ENCODE assay signal across 10 cellular contexts in the genomic region with DNA sequence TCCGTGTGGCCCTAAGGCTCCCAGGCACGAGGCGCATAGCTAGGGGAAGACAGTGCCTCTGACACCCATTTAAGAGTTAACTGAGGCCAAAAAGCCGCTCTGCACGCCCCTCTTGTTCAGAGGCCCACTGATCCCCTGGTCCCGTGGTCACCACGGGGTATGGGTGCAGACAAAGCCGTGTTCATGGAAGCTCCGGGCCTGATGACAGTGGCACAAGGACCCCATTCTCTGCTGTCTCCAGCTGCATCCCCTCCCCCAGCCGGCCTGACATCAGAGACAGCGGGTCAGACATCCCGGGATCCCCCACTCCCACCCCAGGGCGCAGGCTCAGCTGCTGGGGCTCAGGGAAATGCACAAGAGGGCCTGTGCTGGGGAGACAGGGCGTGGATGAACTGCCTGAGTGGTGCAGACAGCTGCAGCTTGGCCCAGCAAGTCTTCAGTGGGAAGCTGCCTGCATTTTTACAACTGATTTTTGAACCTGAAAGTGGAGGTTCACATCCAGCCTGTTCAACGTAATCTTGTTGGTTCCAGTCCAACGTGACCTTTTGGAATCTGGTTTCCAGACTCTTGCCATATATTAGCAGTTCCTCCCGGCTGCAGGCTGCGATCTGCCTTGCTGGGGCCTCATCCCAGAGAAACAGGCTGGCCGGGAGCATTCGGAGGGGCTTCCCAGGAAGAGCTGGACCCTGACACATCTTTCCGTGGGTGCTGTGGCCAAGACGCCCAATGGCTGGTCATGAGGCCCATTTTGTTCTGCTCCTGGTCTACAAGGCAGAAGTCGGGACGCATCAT. TPM values are rescaled to one million over a fixed set of nuclear protein-coding genes. Genes with fewer than 3 reads are reported as not detected.
DNase-seq lines count a peak whose midpoint lies in the region; ATAC-seq and TF ChIP-seq lines count a peak whose summit lies in the region.
"Had no signal": no experiment of that assay in that cellular context is flagged by ENCODE, and none has a peak within 500 bp of the region (broad histone marks: within the 10 kb centered on the region; RNA-seq: fewer than 3 reads in every experiment).

No MANE protein-coding gene starts in this region.

- peaks cover 33% of the 10 kb centered on the region for H3K27me3 ChIP-seq in CD8-positive, alpha-beta T cell (ENCODE audit: insufficient read depth, low read length)
- H3K27me3 ChIP-seq in hepatocyte: no peaks in the 10 kb centered on the region

- no peak for ATAC-seq in CD8-positive, alpha-beta T cell
- ATAC-seq in HG02798 (IDR thresholded peaks at IDR 0.05; ENCODE audit: poor library complexity, unreplicated experiment) (no peak), HG03521 (IDR thresholded peaks at IDR 0.05; ENCODE audit: unreplicated experiment) (no peak), HG03280 (IDR thresholded peaks at IDR 0.05; ENCODE audit: unreplicated experiment) (no peak)

- no peaks in the 10 kb centered on the region for H3K4me1 Mint-ChIP-seq in CD8-positive, alpha-beta T cell (ENCODE audit: low read depth)
- H3K4me1 Mint-ChIP-seq in activated T-helper 2 cell treated with anti-CD3 and anti-CD28 coated beads, Interferon-gamma antibody, Interleukin-2, Interleukin-4, amounts not matched to agents 10 μg/mL and 5 μg/mL and 100 μg/mL, durations not matched to agents 14 hours and 24 hours and 36 hours (ENCODE audit: low read depth): peaks cover 6% of the 10 kb centered on the region

- no peaks in the 10 kb centered on the region for H3K36me3 Mint-ChIP-seq in CD8-positive, alpha-beta T cell
- H3K36me3 Mint-ChIP-seq in activated T-helper 2 cell treated with anti-CD3 and anti-CD28 coated beads, Interferon-gamma antibody, Interleukin-2, Interleukin-4, amounts not matched to agents 10 μg/mL and 5 μg/mL and 100 μg/mL, durations not matched to agents 14 hours and 24 hours and 36 hours (ENCODE audit: low read depth): no peaks in the 10 kb centered on the region

- 68% methylated on average over 24 of the region's 24 CpGs for WGBS in hepatocyte (ENCODE audit: low lambda C conversion rate, missing lambda C conversion rate)

- H3K27ac Mint-ChIP-seq in CD8-positive, alpha-beta T cell: no peak overlapping the region
- no peak overlapping the region for H3K27ac Mint-ChIP-seq in activated T-helper 2 cell treated with anti-CD3 and anti-CD28 coated beads, Interferon-gamma antibody, Interleukin-2, Interleukin-4, amounts not matched to agents 10 μg/mL and 5 μg/mL and 100 μg/mL, durations not matched to agents 14 hours and 24 hours and 36 hours

- CTCF ChIA-PET in CD8-positive, alpha-beta T cell (lab: Charles Lee): interaction anchor here (0.9 kb wide), 1 partner anchor 15 kb away, joined by 3 read pairs; no protein-coding TSS in a partner anchor

- H3K79me2 ChIP-seq in hepatocyte: peaks cover 32% of the 10 kb centered on the region

- H3K9me3 ChIP-seq in CD8-positive, alpha-beta T cell (ENCODE audit: low read length): no peaks in the 10 kb centered on the region
- no peaks in the 10 kb centered on the region for H3K9me3 ChIP-seq in hepatocyte (ENCODE audit: low read depth)

- TF ChIP-seq CTCF in CD8-positive, alpha-beta T cell (IDR thresholded peaks at IDR 0.05): no peak
- TF ChIP-seq CTCF in hepatocyte (IDR thresholded peaks at IDR 0.05; ENCODE audit: poor library complexity): no peak

- H3K27me3 Mint-ChIP-seq in CD8-positive, alpha-beta T cell (ENCODE audit: low read depth): peaks cover 33% of the 10 kb centered on the region
- H3K27me3 Mint-ChIP-seq in activated T-helper 2 cell treated with anti-CD3 and anti-CD28 coated beads, Interferon-gamma antibody, Interleukin-2, Interleukin-4, amounts not matched to agents 10 μg/mL and 5 μg/mL and 100 μg/mL, durations not matched to agents 14 hours and 24 hours and 36 hours (ENCODE audit: low read depth): peaks cover 32% of the 10 kb centered on the region

- H2AFZ ChIP-seq in hepatocyte: no peak overlapping the region

- no peak overlapping the region for H3K27ac ChIP-seq in CD8-positive, alpha-beta T cell (ENCODE audit: low read depth, low read length)
- peak overlapping the region; percentile 99 for H3K27ac ChIP-seq in hepatocyte
- H3K27ac ChIP-seq: epithelial cell of prostate had no signal

- peaks cover 6% of the 10 kb centered on the region for H3K4me1 ChIP-seq in CD8-positive, alpha-beta T cell (ENCODE audit: insufficient read depth, low read length)
- peaks cover 47% of the 10 kb centered on the region for H3K4me1 ChIP-seq in hepatocyte (ENCODE audit: insufficient read depth)

- no peaks in the 10 kb centered on the region for H3K36me3 ChIP-seq in CD8-positive, alpha-beta T cell (ENCODE audit: insufficient read depth, low read length)
- no peaks in the 10 kb centered on the region for H3K36me3 ChIP-seq in hepatocyte (replicated peaks; ENCODE audit: insufficient read depth, low read depth)

- no peaks in the 10 kb centered on the region for H3K9me3 Mint-ChIP-seq in CD8-positive, alpha-beta T cell
- no peaks in the 10 kb centered on the region for H3K9me3 Mint-ChIP-seq in activated T-helper 2 cell treated with anti-CD3 and anti-CD28 coated beads, Interferon-gamma antibody, Interleukin-2, Interleukin-4, amounts not matched to agents 10 μg/mL and 5 μg/mL and 100 μg/mL, durations not matched to agents 14 hours and 24 hours and 36 hours

- peak overlapping the region; percentile 97 for H3K4me2 ChIP-seq in hepatocyte

- intact Hi-C loops in CD8-positive, alpha-beta T cell (cut with DNase I, micrococcal nuclease): no loop called here
- intact Hi-C loops in activated T-helper 2 cell treated with anti-CD3 and anti-CD28 coated beads, Interferon-gamma antibody, Interleukin-2, Interleukin-4, amounts not matched to agents 10 μg/mL and 5 μg/mL and 100 μg/mL, durations not matched to agents 14 hours and 24 hours and 36 hours (cut with micrococcal nuclease): loop anchor here (5.0 kb wide), 1 partner anchor 97 kb away; no protein-coding TSS in a partner anchor
- intact Hi-C loops in posterior cingulate gyrus (cut with DNase I): loop anchor here (1.0 to 5.0 kb wide), 2 partner anchors 39 to 42 kb away; no protein-coding TSS in a partner anchor

- peak overlapping the region; percentile 47 for H3K4me3 Mint-ChIP-seq in CD8-positive, alpha-beta T cell
- H3K4me3 Mint-ChIP-seq in activated T-helper 2 cell treated with anti-CD3 and anti-CD28 coated beads, Interferon-gamma antibody, Interleukin-2, Interleukin-4, amounts not matched to agents 10 μg/mL and 5 μg/mL and 100 μg/mL, durations not matched to agents 14 hours and 24 hours and 36 hours (ENCODE audit: low read depth): peak overlapping the region; percentile 13

- no peaks in the 10 kb centered on the region for H3K9me2 ChIP-seq in hepatocyte (replicated peaks; ENCODE audit: insufficient read depth)

- no peak overlapping the region for H3K4me3 ChIP-seq in CD8-positive, alpha-beta T cell (ENCODE audit: low read depth, low read length)
- no peak overlapping the region for H3K4me3 ChIP-seq in hepatocyte

- POLR2A ChIA-PET in CD8-positive, alpha-beta T cell (lab: Charles Lee): no interaction called here

- no peaks in the 10 kb centered on the region for H4K20me1 ChIP-seq in hepatocyte (ENCODE audit: insufficient read depth, poor library complexity, severe bottlenecking)

- DNase-seq in CD8-positive, alpha-beta T cell: peak in 1 of 7 experiments; percentile 10
- no peak for DNase-seq in activated T-helper 2 cell treated with anti-CD3 and anti-CD28 coated beads, Interferon-gamma antibody, Interleukin-2, Interleukin-4, amounts not matched to agents 10 μg/mL and 5 μg/mL and 100 μg/mL, durations not matched to agents 14 hours and 24 hours and 36 hours (ENCODE audit: low spot score)
- DNase-seq in hepatocyte (ENCODE audit: low spot score) (no peak), posterior cingulate gyrus (peak; percentile 90 to 100 (median 96)), SKM-1 treated with dmso at 0.1 percent for 144 hours (lab: John Stamatoyannopoulos, UW; ENCODE audit: unreplicated experiment) (no peak)
- DNase-seq: DMS53 had no signal

RNA-seq across cellular contexts. Expression of a gene that starts 9.7 kb away (rescaled TPM):
- total RNA-seq in CD8-positive, alpha-beta T cell: under 1 TPM; 0.08 to 0.24 TPM
- 0.90 and 0.91 TPM in 2 replicates for total RNA-seq in activated T-helper 2 cell treated with anti-CD3 and anti-CD28 coated beads, Interferon-gamma antibody, Interleukin-2, Interleukin-4, amounts not matched to agents 10 μg/mL and 5 μg/mL and 100 μg/mL, durations not matched to agents 14 hours and 24 hours and 36 hours
- total RNA-seq in hepatocyte: 6.6 and 8.6 TPM in 2 replicates
- 6.4 and 7.9 TPM in 2 replicates for polyA plus RNA-seq in hepatocyte

Comparison
In these comparisons a context has a peak if more than half of its experiments do, and no peak if none do; other contexts are left out.
1. DNase-seq: peak in posterior cingulate gyrus (10 of 10); none in activated T-helper 2 cell treated with anti-CD3 and anti-CD28 coated beads, Interferon-gamma antibody, Interleukin-2, Interleukin-4, amounts not matched to agents 10 μg/mL and 5 μg/mL and 100 μg/mL, durations not matched to agents 14 hours and 24 hours and 36 hours (single experiment), hepatocyte (single experiment) and SKM-1 treated with dmso at 0.1 percent for 144 hours (single experiment).
2. intact Hi-C loops: an anchor here in activated T-helper 2 cell treated with anti-CD3 and anti-CD28 coated beads, Interferon-gamma antibody, Interleukin-2, Interleukin-4, amounts not matched to agents 10 μg/mL and 5 μg/mL and 100 μg/mL, durations not matched to agents 14 hours and 24 hours and 36 hours (5.0 kb wide) and posterior cingulate gyrus (1.0 to 5.0 kb wide); none called in CD8-positive, alpha-beta T cell.